Comparison of ENCODE assay signal across 22 cellular contexts in the genomic region with DNA sequence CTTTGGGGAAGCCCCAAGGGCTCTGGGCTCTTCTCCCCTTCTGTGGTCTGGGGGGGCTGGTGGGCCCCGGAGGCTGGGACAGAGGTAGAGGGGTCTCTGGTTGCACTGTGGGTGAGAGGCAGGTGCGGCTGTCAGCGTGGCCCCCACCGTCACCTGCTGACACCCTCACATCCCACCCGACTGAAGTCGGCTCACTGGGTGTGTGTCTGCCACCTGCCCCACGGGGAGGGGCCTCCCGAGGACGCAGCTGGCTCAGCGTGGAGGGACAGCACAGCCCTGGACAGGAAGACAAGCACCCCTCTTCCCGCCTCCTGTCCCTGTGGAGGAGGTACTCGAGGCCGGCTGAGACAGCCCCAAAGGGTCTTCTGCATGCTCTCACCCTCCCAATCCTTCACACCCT. TPM values are rescaled to one million over a fixed set of nuclear protein-coding genes. Genes with fewer than 3 reads are reported as not detected.
A peak's percentile ranks its signal among the peaks of the same experiment; 100 is the strongest.
DNase-seq lines count a peak whose midpoint lies in the region; ATAC-seq, FAIRE-seq and TF ChIP-seq lines count a peak whose summit lies in the region.
"Had no signal": no experiment of that assay in that cellular context is flagged by ENCODE, and none has a peak within 500 bp of the region (broad histone marks: within the 10 kb centered on the region; RNA-seq: fewer than 3 reads in every experiment).

No MANE protein-coding gene starts in this region.

- no peak overlapping the region for H2AFZ ChIP-seq in neuronal stem cell (ENCODE audit: low read length)
- H2AFZ ChIP-seq: GM23248 had no signal

- peaks cover 5% of the 10 kb centered on the region for H3K79me1 ChIP-seq in neuronal stem cell (ENCODE audit: low read depth, low read length)

- H3K9me3 Mint-ChIP-seq in stimulated activated naive B cell treated with anti-CD40 and anti-IgM and Interleukin-4, amounts not matched to agents 10 μg/mL and 1 μg/mL and 100 μg/mL, for 72 hours, result no peaks in the 10 kb centered on the region
- no peaks in the 10 kb centered on the region for H3K9me3 Mint-ChIP-seq in T-helper 2 cell treated with Interferon-gamma antibody and Interleukin-4, amounts not matched to agents 5 μg/mL and 100 μg/mL, for 36 hours
- H3K9me3 Mint-ChIP-seq: CD4-positive, alpha-beta memory T cell; H9; HFFc6 had no signal

- H3K4me3 Mint-ChIP-seq in stimulated activated naive B cell treated with anti-CD40 and anti-IgM and Interleukin-4, amounts not matched to agents 10 μg/mL and 1 μg/mL and 100 μg/mL, for 72 hours, result no peak overlapping the region
- H3K4me3 Mint-ChIP-seq in T-helper 2 cell treated with Interferon-gamma antibody and Interleukin-4, amounts not matched to agents 5 μg/mL and 100 μg/mL, for 36 hours, result no peak overlapping the region
- H3K4me3 Mint-ChIP-seq: CD4-positive, alpha-beta memory T cell; H9; HFFc6 had no signal

- peaks cover 40 to 63% of the 10 kb centered on the region in 2 donors for H3K36me3 Mint-ChIP-seq in stimulated activated naive B cell treated with anti-CD40 and anti-IgM and Interleukin-4, amounts not matched to agents 10 μg/mL and 1 μg/mL and 100 μg/mL, for 72 hours
- peaks cover 52% of the 10 kb centered on the region for H3K36me3 Mint-ChIP-seq in T-helper 2 cell treated with Interferon-gamma antibody and Interleukin-4, amounts not matched to agents 5 μg/mL and 100 μg/mL, for 36 hours (ENCODE audit: low read depth)

- H2BK15ac ChIP-seq in neuronal stem cell (ENCODE audit: low read length), result no peak overlapping the region

- H3K9me3 ChIP-seq in HEK293 (ENCODE audit: control insufficient read depth, insufficient read depth, low read depth, low read length) (no peaks in the 10 kb centered on the region), neuronal stem cell (replicated peaks in 1 of 2; ENCODE audit: control insufficient read depth in 2 of 2, insufficient read depth in 1 of 2, low read depth in 1 of 2, low read length in 2 of 2) (no peaks in the 10 kb centered on the region)

- ATAC-seq in stimulated activated naive B cell treated with anti-CD40 and anti-IgM and Interleukin-4, amounts not matched to agents 10 μg/mL and 1 μg/mL and 100 μg/mL, for 72 hours (replicated peaks), result no peak
- ATAC-seq in left lobe of liver, result no peak
- ATAC-seq: HCT116 had no signal

- TF ChIP-seq CTCF in HEK293 (tag by site-specific recombination; IDR thresholded peaks at IDR 0.05), result no peak

- no peak overlapping the region for H3K4me2 ChIP-seq in neuronal stem cell (ENCODE audit: insufficient read depth, low read length, poor library complexity, severe bottlenecking)

- no peak overlapping the region for H3K4ac ChIP-seq in neuronal stem cell (ENCODE audit: low read length)

- DNase-seq in H7 (peak; percentile 51), neuronal stem cell (ENCODE audit: low spot score) (no peak), glomerular visceral epithelial cell (ENCODE audit: extremely low spot score) (no peak), GM19239 (ENCODE audit: insufficient read length, low spot score) (no peak), left lobe of liver (ENCODE audit: low spot score) (no peak)
- no peak for DNase-seq in stimulated activated naive B cell treated with anti-CD40 and anti-IgM and Interleukin-4, amounts not matched to agents 10 μg/mL and 1 μg/mL and 100 μg/mL, for 72 hours
- DNase-seq in T-helper 2 cell treated with Interferon-gamma antibody and Interleukin-4, amounts not matched to agents 5 μg/mL and 100 μg/mL, for 36 hours (ENCODE audit: low spot score), result no peak
- DNase-seq: C1 segment of cervical spinal cord; Calu3; CD4-positive, alpha-beta memory T cell; COR-L47; DMS153; DND-41; GM23248; H9; HFFc6 had no signal

- POLR2A ChIA-PET in HEK293 (lab: Yijun Ruan, JAX), result interaction anchor here (0.6 kb wide), 1 partner anchor 55 kb away, joined by 4 read pairs; no protein-coding TSS in a partner anchor

- H3K4me3 ChIP-seq in H7 (ENCODE audit: insufficient read depth, low read depth, low read length), result no peak overlapping the region
- H3K4me3 ChIP-seq in HEK293 (ENCODE audit: low read depth, low read length), result no peak overlapping the region
- no peak overlapping the region for H3K4me3 ChIP-seq in neuronal stem cell (ENCODE audit: low read length in 2 of 2)
- H3K4me3 ChIP-seq: GM23248 had no signal

- H4K91ac ChIP-seq in neuronal stem cell (ENCODE audit: low read depth, low read length, poor library complexity), result no peak overlapping the region

- FAIRE-seq in GM19239 (lab: Jason Lieb, UNC), result no peak
- FAIRE-seq: G401.6, GM12892, H1 had no signal

- no peak overlapping the region for H4K8ac ChIP-seq in neuronal stem cell (ENCODE audit: low read depth, low read length)

- CTCF ChIA-PET in HEK293 (lab: Yijun Ruan, JAX), result no interaction called here

- H2BK5ac ChIP-seq in neuronal stem cell (ENCODE audit: low read length), result no peak overlapping the region

- H3K4me1 Mint-ChIP-seq in stimulated activated naive B cell treated with anti-CD40 and anti-IgM and Interleukin-4, amounts not matched to agents 10 μg/mL and 1 μg/mL and 100 μg/mL, for 72 hours, result peaks cover 8 to 10% of the 10 kb centered on the region in 2 donors
- H3K4me1 Mint-ChIP-seq in T-helper 2 cell treated with Interferon-gamma antibody and Interleukin-4, amounts not matched to agents 5 μg/mL and 100 μg/mL, for 36 hours (ENCODE audit: low read depth), result no peaks in the 10 kb centered on the region
- H3K4me1 Mint-ChIP-seq: H9 had no signal

- no peaks in the 10 kb centered on the region for H3K27me3 Mint-ChIP-seq in stimulated activated naive B cell treated with anti-CD40 and anti-IgM and Interleukin-4, amounts not matched to agents 10 μg/mL and 1 μg/mL and 100 μg/mL, for 72 hours
- no peaks in the 10 kb centered on the region for H3K27me3 Mint-ChIP-seq in T-helper 2 cell treated with Interferon-gamma antibody and Interleukin-4, amounts not matched to agents 5 μg/mL and 100 μg/mL, for 36 hours (ENCODE audit: low read depth)
- H3K27me3 Mint-ChIP-seq: CD4-positive, alpha-beta memory T cell had no signal

- H3K23ac ChIP-seq in neuronal stem cell (ENCODE audit: low read depth, low read length, poor library complexity), result no peak overlapping the region

- H3K27me3 ChIP-seq in H7 (ENCODE audit: control insufficient read depth, insufficient read depth, low read length) (no peaks in the 10 kb centered on the region), neuronal stem cell (ENCODE audit: control insufficient read depth in 3 of 3, insufficient read depth in 3 of 3, low read depth in 1 of 3, low read length in 3 of 3) (no peaks in the 10 kb centered on the region)

- peak overlapping the region; percentile 56 for H3K27ac Mint-ChIP-seq in stimulated activated naive B cell treated with anti-CD40 and anti-IgM and Interleukin-4, amounts not matched to agents 10 μg/mL and 1 μg/mL and 100 μg/mL, for 72 hours
- H3K27ac Mint-ChIP-seq in T-helper 2 cell treated with Interferon-gamma antibody and Interleukin-4, amounts not matched to agents 5 μg/mL and 100 μg/mL, for 36 hours, result no peak overlapping the region
- H3K27ac Mint-ChIP-seq: CD4-positive, alpha-beta memory T cell; H9; HFFc6 had no signal

- H3K27ac ChIP-seq in HEK293 (ENCODE audit: extremely low read depth, low read depth, low read length) (no peak overlapping the region), neuronal stem cell (replicated peaks; ENCODE audit: low read length) (no peak overlapping the region)
- H3K27ac ChIP-seq: GM23248 had no signal

- H3K36me3 ChIP-seq in H7 (replicated peaks; ENCODE audit: control insufficient read depth, insufficient read depth, low read length), result peaks cover 16% of the 10 kb centered on the region
- peaks cover 6 to 83% of the 10 kb centered on the region in 2 experiments for H3K36me3 ChIP-seq in HEK293 (ENCODE audit: control insufficient read depth in 2 of 2, insufficient read depth in 1 of 2, low read length in 2 of 2)
- peaks cover 40 to 91% of the 10 kb centered on the region in 2 donors for H3K36me3 ChIP-seq in neuronal stem cell (replicated peaks in 1 of 2; ENCODE audit: control insufficient read depth in 2 of 2, insufficient read depth in 2 of 2, low read length in 2 of 2)

- no peak overlapping the region for H2BK120ac ChIP-seq in neuronal stem cell (ENCODE audit: low read depth, low read length)

- H3K14ac ChIP-seq in neuronal stem cell (ENCODE audit: low read length), result no peak overlapping the region

- H3K4me1 ChIP-seq in HEK293 (ENCODE audit: control insufficient read depth, insufficient read depth, low read length) (no peaks in the 10 kb centered on the region), neuronal stem cell (ENCODE audit: control insufficient read depth in 2 of 2, insufficient read depth in 1 of 2, low read depth in 1 of 2, low read length in 2 of 2) (no peaks in the 10 kb centered on the region)

- no peak overlapping the region for H2BK12ac ChIP-seq in neuronal stem cell (ENCODE audit: low read length)

- no peak overlapping the region for H3K18ac ChIP-seq in neuronal stem cell (ENCODE audit: low read length)

- no peak overlapping the region for H2AK5ac ChIP-seq in neuronal stem cell (ENCODE audit: low read depth, low read length)

- WGBS in neuronal stem cell (ENCODE audit: extremely low coverage in 2 of 2, insufficient read length in 2 of 2, insufficient replicate concordance in 1 of 2), 2 donors, result no CpG with 5 or more reads among the region's 13 CpGs

- H3K9ac ChIP-seq in neuronal stem cell (ENCODE audit: low read depth, low read length, poor library complexity), result peak overlapping the region; percentile 50
- H3K9ac ChIP-seq: GM23248 had no signal

RNA-seq across cellular contexts. Expression of a gene that starts 2.2 kb away (rescaled TPM):
- 1.2 and 1.7 TPM in 2 replicates for total RNA-seq in H7 (2014; rRNA removed; shearing (Covaris generic))
- 3.0 TPM for polyA plus RNA-seq in neuronal stem cell (2013, experiment 1 of 2)
- 3.0 TPM for polyA plus RNA-seq in neuronal stem cell (2013, experiment 2 of 2)
- total RNA-seq in left lobe of liver, result 15.5 TPM

RNA-seq across cellular contexts. Expression of a gene that starts 21.5 kb away (rescaled TPM):
- total RNA-seq in H7 (2014; rRNA removed; shearing (Covaris generic)), result 0.41 and 2.3 TPM in 2 replicates
- polyA plus RNA-seq in neuronal stem cell (2013, experiment 1 of 2), result 0.29 TPM
- polyA plus RNA-seq in neuronal stem cell (2013, experiment 2 of 2), result 0.17 TPM
- total RNA-seq in left lobe of liver, result 6.3 TPM
- total RNA-seq: CD4-positive, alpha-beta memory T cell had no signal
- polyA plus RNA-seq: CD4-positive, alpha-beta memory T cell had no signal

RNA-seq across cellular contexts. Expression of a gene that starts 28.0 kb away (rescaled TPM):
- 51.7 and 53.1 TPM in 2 replicates for total RNA-seq in H7 (2014; rRNA removed; shearing (Covaris generic))
- polyA plus RNA-seq in neuronal stem cell (2013, experiment 1 of 2), result 33.0 TPM
- 32.6 TPM for polyA plus RNA-seq in neuronal stem cell (2013, experiment 2 of 2)
- total RNA-seq in left lobe of liver, result 30.3 TPM

RNA-seq across cellular contexts. Expression of a gene that starts 49.1 kb away (rescaled TPM):
- total RNA-seq in H7 (2014; rRNA removed; shearing (Covaris generic)), result 54.4 and 92.3 TPM in 2 replicates
- polyA plus RNA-seq in neuronal stem cell (2013, experiment 1 of 2), result 32.8 TPM
- polyA plus RNA-seq in neuronal stem cell (2013, experiment 2 of 2), result 30.1 TPM
- total RNA-seq in left lobe of liver, result 15.7 TPM

RNA-seq across cellular contexts. Expression of a gene that starts 50.7 kb away (rescaled TPM):
- 0.26 and 0.31 TPM in 2 replicates for total RNA-seq in H7 (2014; rRNA removed; shearing (Covaris generic))
- polyA plus RNA-seq in neuronal stem cell (2013, experiment 1 of 2), result 0.14 TPM
- polyA plus RNA-seq in neuronal stem cell (2013, experiment 2 of 2), result 0.26 TPM
- 0.20 TPM for total RNA-seq in left lobe of liver
- total RNA-seq: A673; CD4-positive, alpha-beta memory T cell; GM23248 had no signal
